ENCODE assay signal across 21 cellular contexts in genomic region chr1:76390451-76390850, GRCh38.
A peak's percentile ranks its signal among the peaks of the same experiment; 100 is the strongest.
DNase-seq lines count a peak whose midpoint lies in the region; ATAC-seq and TF ChIP-seq lines count a peak whose summit lies in the region.
"Had no signal": no experiment of that assay in that cellular context is flagged by ENCODE, and none has a peak within 500 bp of the region (broad histone marks: within the 10 kb centered on the region; RNA-seq: fewer than 3 reads in every experiment).

No MANE protein-coding gene starts in this region.

- no peaks in the 10 kb centered on the region for H3K9me3 ChIP-seq in right atrium auricular region
- H3K9me3 ChIP-seq: adrenal gland; BLaER1 treated with 17β-estradiol and CSF1 and Interleukin-3, amounts not matched to agents 10 nM and 100 nM; gastrocnemius medialis; left lung; vagina had no signal

- ATAC-seq in Right ventricle myocardium superior (ENCODE audit: poor library complexity) = peak; percentile 84
- no peak for ATAC-seq in left lobe of liver
- ATAC-seq in GM21447 (IDR thresholded peaks at IDR 0.05; ENCODE audit: unreplicated experiment) = no peak
- ATAC-seq: gastrocnemius medialis, left lung, PC-3 had no signal

- H3K4me1 ChIP-seq in right atrium auricular region = no peaks in the 10 kb centered on the region
- H3K4me1 ChIP-seq: adrenal gland, gastrocnemius medialis, left lung had no signal

- DNase-seq in Right ventricle myocardium superior (peak; percentile 38), right atrium auricular region (ENCODE audit: low spot score) (no peak), cerebellum (ENCODE audit: low spot score) (peak; percentile 84), medulla oblongata (ENCODE audit: extremely low spot score) (peak; percentile 82), left lobe of liver (ENCODE audit: low spot score) (no peak), NCI-H774 (lab: John Stamatoyannopoulos, UW) (no peak), DMS79 treated with DMSO at 0.1 percent for 48 hours (lab: John Stamatoyannopoulos, UW) (no peak)
- DNase-seq: activated CD4-positive, alpha-beta T cell treated with anti-CD3 and anti-CD28 coated beads, Interleukin-2, amount 50 U/mL, for 48 hours; adrenal gland; Calu3; central memory CD4-positive, alpha-beta T cell; gastrocnemius medialis; HFFc6; left lung; NCI-H1436; NCI-H2171 treated with DMSO at 0.1 percent for 48 hours; NCI-H748 treated with DMSO at 0.1 percent for 48 hours; PC-3 had no signal

- H3K4me3 ChIP-seq in right atrium auricular region = no peak overlapping the region
- H3K4me3 ChIP-seq: adrenal gland; BLaER1 treated with 17β-estradiol and CSF1 and Interleukin-3, amounts not matched to agents 10 nM and 100 nM; gastrocnemius medialis; left lung; vagina had no signal

- H3K27me3 ChIP-seq in right atrium auricular region = no peaks in the 10 kb centered on the region
- H3K27me3 ChIP-seq: adrenal gland; BLaER1 treated with 17β-estradiol and CSF1 and Interleukin-3, amounts not matched to agents 10 nM and 100 nM; gastrocnemius medialis; left lung; vagina had no signal

- TF ChIP-seq CTCF in right atrium auricular region (IDR thresholded peaks at IDR 0.05) = no peak

- no peak overlapping the region for H3K27ac ChIP-seq in right atrium auricular region
- H3K27ac ChIP-seq: adrenal gland; BLaER1 treated with 17β-estradiol and CSF1 and Interleukin-3, amounts not matched to agents 10 nM and 100 nM; gastrocnemius medialis; left lung; vagina had no signal

- intact Hi-C loops in Right ventricle myocardium superior (cut with DNase I) = no loop called here

- no peaks in the 10 kb centered on the region for H3K36me3 ChIP-seq in right atrium auricular region
- H3K36me3 ChIP-seq: adrenal gland; BLaER1 treated with 17β-estradiol and CSF1 and Interleukin-3, amounts not matched to agents 10 nM and 100 nM; gastrocnemius medialis; left lung; vagina had no signal

Comparison
In these comparisons a context has a peak if more than half of its experiments do, and no peak if none do; other contexts are left out.
1. DNase-seq: peak in Right ventricle myocardium superior (single experiment), cerebellum (single experiment) and medulla oblongata (single experiment); none in right atrium auricular region (single experiment), left lobe of liver (single experiment), NCI-H774 (single experiment) and DMS79 treated with DMSO at 0.1 percent for 48 hours (single experiment).